Comparison of ENCODE assay signal across 22 cellular contexts in the genomic region with DNA sequence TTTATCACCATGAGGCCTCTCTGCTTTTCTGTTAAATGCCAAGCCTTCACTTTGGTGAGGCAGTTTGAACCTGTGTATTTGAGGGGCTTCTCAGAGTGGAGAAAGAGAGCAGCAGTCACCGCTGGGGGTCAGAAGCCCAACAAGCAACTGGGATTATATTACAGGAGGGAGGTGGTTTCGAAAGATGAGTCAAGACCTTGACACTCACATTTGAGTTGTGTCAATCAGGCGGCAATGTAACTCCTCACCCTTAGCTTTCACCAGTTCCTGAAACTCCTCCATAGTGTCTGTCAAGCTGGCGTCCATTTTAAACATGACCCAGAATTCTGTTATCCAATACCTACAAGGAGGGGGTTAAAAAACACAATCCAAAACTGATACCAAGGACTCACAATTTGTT. TPM values are rescaled to one million over a fixed set of nuclear protein-coding genes. Genes with fewer than 3 reads are reported as not detected.
DNase-seq lines count a peak whose midpoint lies in the region; ATAC-seq and TF ChIP-seq lines count a peak whose summit lies in the region.
"Had no signal": no experiment of that assay in that cellular context is flagged by ENCODE, and none has a peak within 500 bp of the region (broad histone marks: within the 10 kb centered on the region; RNA-seq: fewer than 3 reads in every experiment).

No MANE protein-coding gene starts in this region.

- peak overlapping the region; percentile 60 for H3K27ac Mint-ChIP-seq in activated naive CD8-positive, alpha-beta T cell treated with anti-CD3 and anti-CD28 coated beads, Interleukin-2, amount 50 U/mL, for 24 hours
- H3K27ac Mint-ChIP-seq in nephron progenitor cell, result peak overlapping the region; percentile 16
- H3K27ac Mint-ChIP-seq: B cell had no signal

- H3K4me3 Mint-ChIP-seq in activated naive CD8-positive, alpha-beta T cell treated with anti-CD3 and anti-CD28 coated beads, Interleukin-2, amount 50 U/mL, for 24 hours, result no peak overlapping the region
- H3K4me3 Mint-ChIP-seq in nephron progenitor cell, result no peak overlapping the region
- H3K4me3 Mint-ChIP-seq: B cell had no signal

- no peak for TF ChIP-seq CTCF in IMR-90 (conservative IDR thresholded peaks at IDR 0.05; ENCODE audit: low read depth, low read length)
- no peak for TF ChIP-seq CTCF in nephron progenitor cell (IDR thresholded peaks at IDR 0.05)
- TF ChIP-seq CTCF in smooth muscle cell (IDR thresholded peaks at IDR 0.05; ENCODE audit: borderline replicate concordance, insufficient read depth, poor library complexity, severe bottlenecking), result no peak

- H3K27ac ChIP-seq in IMR-90 (ENCODE audit: insufficient read depth, low read length), result no peak overlapping the region
- H3K27ac ChIP-seq in smooth muscle cell (ENCODE audit: low read depth), result no peak overlapping the region
- H3K27ac ChIP-seq: coronary artery, HL-60, Peyer's patch, stomach, tibial nerve had no signal

- H3K4me1 ChIP-seq in IMR-90 (ENCODE audit: control insufficient read depth, insufficient read depth, low read length), result peaks cover 12% of the 10 kb centered on the region
- no peaks in the 10 kb centered on the region for H3K4me1 ChIP-seq in smooth muscle cell (ENCODE audit: low read depth)
- H3K4me1 ChIP-seq: Peyer's patch, stomach, tibial nerve had no signal

- H3K36me3 Mint-ChIP-seq in activated naive CD8-positive, alpha-beta T cell treated with anti-CD3 and anti-CD28 coated beads, Interleukin-2, amount 50 U/mL, for 24 hours (ENCODE audit: low read depth), result peaks cover 57% of the 10 kb centered on the region
- no peaks in the 10 kb centered on the region for H3K36me3 Mint-ChIP-seq in nephron progenitor cell (ENCODE audit: low read depth)

- peak overlapping the region; percentile 57; the same call in 1 of the 2 replicates for H3K18ac ChIP-seq in IMR-90 (ENCODE audit: low read depth, low read length)

- no peaks in the 10 kb centered on the region for H3K9me3 Mint-ChIP-seq in activated naive CD8-positive, alpha-beta T cell treated with anti-CD3 and anti-CD28 coated beads, Interleukin-2, amount 50 U/mL, for 24 hours
- no peaks in the 10 kb centered on the region for H3K9me3 Mint-ChIP-seq in nephron progenitor cell

- POLR2A ChIA-PET in IMR-90 (lab: Charles Lee; ENCODE audit: unreplicated experiment), result no interaction called here

- H3K4me2 ChIP-seq in IMR-90 (ENCODE audit: low read depth, low read length), result no peak overlapping the region
- no peak overlapping the region for H3K4me2 ChIP-seq in smooth muscle cell

- no peaks in the 10 kb centered on the region for H3K9me1 ChIP-seq in IMR-90 (ENCODE audit: insufficient read depth, low read length)

- H3K27me3 ChIP-seq in IMR-90 (ENCODE audit: control insufficient read depth, insufficient read depth, low read length), result no peaks in the 10 kb centered on the region
- H3K27me3 ChIP-seq in smooth muscle cell (ENCODE audit: low read depth), result no peaks in the 10 kb centered on the region
- H3K27me3 ChIP-seq: Peyer's patch had no signal

- H3K4me3 ChIP-seq in IMR-90 (ENCODE audit: insufficient read depth, low read depth, low read length) (no peak overlapping the region), smooth muscle cell (no peak overlapping the region)
- H3K4me3 ChIP-seq: coronary artery, Peyer's patch, stomach, tibial nerve had no signal

- H3K9me3 ChIP-seq in IMR-90 (ENCODE audit: control insufficient read depth, insufficient read depth, low read length) (no peaks in the 10 kb centered on the region), smooth muscle cell (replicated peaks; ENCODE audit: low read depth) (no peaks in the 10 kb centered on the region)
- H3K9me3 ChIP-seq: Peyer's patch, stomach, tibial nerve had no signal

- H3K36me3 ChIP-seq in IMR-90 (ENCODE audit: control insufficient read depth, insufficient read depth, low read length), result no peaks in the 10 kb centered on the region
- H3K36me3 ChIP-seq in smooth muscle cell (ENCODE audit: low read depth), result no peaks in the 10 kb centered on the region
- H3K36me3 ChIP-seq: Peyer's patch, stomach, tibial nerve had no signal

- no peak for TF ChIP-seq RAD21 in IMR-90 (IDR thresholded peaks at IDR 0.05; ENCODE audit: low read length)

- no peak overlapping the region; the same call in 1 of the 2 replicates for H3K4ac ChIP-seq in IMR-90 (ENCODE audit: low read depth, low read length)

- H3K9ac ChIP-seq in IMR-90 (ENCODE audit: low read depth, low read length) (no peak overlapping the region), smooth muscle cell (ENCODE audit: low read depth) (no peak overlapping the region)

- no peak overlapping the region for H4K8ac ChIP-seq in IMR-90 (ENCODE audit: low read depth in 2 of 2, low read length in 2 of 2)

- CTCF ChIA-PET in IMR-90 (lab: Yijun Ruan, JAX), result no interaction called here

- no TSS peak for BruUV-seq in IMR-90 (replicated peaks; lab: Mats Ljungman, UMichigan)

- H3K56ac ChIP-seq in IMR-90 (ENCODE audit: extremely low read depth, insufficient read depth, low read length), result no peak overlapping the region

- no peak overlapping the region for H2AK9ac ChIP-seq in IMR-90 (replicated peaks; ENCODE audit: low read depth, low read length, poor library complexity)

- H2BK20ac ChIP-seq in IMR-90 (ENCODE audit: low read depth, low read length), result peak overlapping the region; percentile 63

- peak overlapping the region; percentile 66 for H4K91ac ChIP-seq in IMR-90 (ENCODE audit: insufficient read depth, low read depth, low read length)

- dilution Hi-C loops in IMR-90 (cut with HindIII; ENCODE audit: low sequenced_read_pairs, unreplicated experiment), result no loop called here

- peak overlapping the region; percentile 53 for H2BK5ac ChIP-seq in IMR-90 (ENCODE audit: low read depth, low read length, poor library complexity, severe bottlenecking)

- H3K79me1 ChIP-seq in IMR-90 (ENCODE audit: low read depth in 1 of 2, low read length in 2 of 2), result no peaks in the 10 kb centered on the region

- H4K20me1 ChIP-seq in IMR-90 (ENCODE audit: insufficient read depth, low read length) (no peaks in the 10 kb centered on the region), smooth muscle cell (ENCODE audit: low read depth) (no peaks in the 10 kb centered on the region)

- peak overlapping the region; percentile 41; the same call in 1 of the 2 replicates for H2BK120ac ChIP-seq in IMR-90 (ENCODE audit: low read depth, low read length)

- no peaks in the 10 kb centered on the region for H3K79me2 ChIP-seq in smooth muscle cell (ENCODE audit: low read depth)

- no peak for ATAC-seq in IMR-90 (ENCODE audit: low read depth)
- peak; percentile 22 for ATAC-seq in activated naive CD8-positive, alpha-beta T cell treated with anti-CD3 and anti-CD28 coated beads, Interleukin-2, amount 50 U/mL, for 24 hours
- ATAC-seq: left colon had no signal

- peaks cover 56% of the 10 kb centered on the region for H3K4me1 Mint-ChIP-seq in activated naive CD8-positive, alpha-beta T cell treated with anti-CD3 and anti-CD28 coated beads, Interleukin-2, amount 50 U/mL, for 24 hours
- peaks cover 39% of the 10 kb centered on the region for H3K4me1 Mint-ChIP-seq in nephron progenitor cell

- H2BK15ac ChIP-seq in IMR-90 (ENCODE audit: low read depth, low read length), result no peak overlapping the region

- peak overlapping the region; percentile 8; the same call in 1 of the 2 replicates for H2AK5ac ChIP-seq in IMR-90 (ENCODE audit: low read depth, low read length)

- TF ChIP-seq POLR2A in IMR-90 (IDR thresholded peaks at IDR 0.05; ENCODE audit: low read depth, low read length), result no peak

- H2AFZ ChIP-seq in IMR-90 (replicated peaks; ENCODE audit: low read length, poor library complexity), result no peak overlapping the region
- H2AFZ ChIP-seq in smooth muscle cell (ENCODE audit: low read depth), result no peak overlapping the region

- peak overlapping the region; percentile 79; the same call in 1 of the 2 replicates for H4K5ac ChIP-seq in IMR-90 (ENCODE audit: low read depth, low read length)

- H3F3A ChIP-seq in smooth muscle cell (ENCODE audit: low read depth), result no peaks in the 10 kb centered on the region

- intact Hi-C loops in IMR-90 (cut with micrococcal nuclease), result no loop called here

- no peaks in the 10 kb centered on the region for H3K27me3 Mint-ChIP-seq in activated naive CD8-positive, alpha-beta T cell treated with anti-CD3 and anti-CD28 coated beads, Interleukin-2, amount 50 U/mL, for 24 hours
- peaks cover 14% of the 10 kb centered on the region for H3K27me3 Mint-ChIP-seq in nephron progenitor cell (ENCODE audit: low read depth, poor library complexity)
- H3K27me3 Mint-ChIP-seq: B cell had no signal

- peak; percentile 49 for DNase-seq in activated CD8-positive, alpha-beta memory T cell treated with anti-CD3 and anti-CD28 coated beads for 24 hours
- no peak for DNase-seq in activated CD8-positive, alpha-beta memory T cell treated with anti-CD3 and anti-CD28 coated beads, Interleukin-2, amount 50 U/mL, for 4 hours
- no peak for DNase-seq in IMR-90
- no peak for DNase-seq in activated naive CD8-positive, alpha-beta T cell treated with anti-CD3 and anti-CD28 coated beads, Interleukin-2, amount 50 U/mL, for 24 hours
- DNase-seq in nephron progenitor cell, result no peak
- DNase-seq in kidney glomerular epithelial cell (lab: John Stamatoyannopoulos, UW), result no peak
- no peak for DNase-seq in smooth muscle cell (lab: John Stamatoyannopoulos, UW; ENCODE audit: unreplicated experiment)
- DNase-seq in dermis blood vessel endothelial cell, result no peak
- DNase-seq: activated CD4-positive, alpha-beta T cell treated with anti-CD3 and anti-CD28 coated beads, Interleukin-2, amount 50 U/mL, for 1 hour; left colon; mesenchymal stem cell; NCI-H510A treated with DMSO at 0.1 percent for 48 hours; Peyer's patch; retina; stimulated activated CD4-positive, alpha-beta T cell treated with anti-CD3 and anti-CD28 coated beads, Interleukin-4, amount 100 ng/mL, for 24 hours; stomach; T-helper 1 cell had no signal

- in situ Hi-C loops in IMR-90 (cut with MboI; ENCODE audit: low sequenced_read_pairs), result no loop called here

- 0 out of 2 replicates have a peak overlapping the region, but pooled peaks have one; percentile 14 for H3K14ac ChIP-seq in IMR-90 (replicated peaks; ENCODE audit: low read depth, low read length)

- WGBS in IMR-90 (ENCODE audit: extremely low coverage in 2 of 2, insufficient read length in 1 of 2), 2 experiments, result no CpG with 5 or more reads among the region's 4 CpGs
- WGBS in smooth muscle cell (ENCODE audit: low lambda C conversion rate), result 89% methylated on average over 4 of the region's 4 CpGs

- H3K23ac ChIP-seq in IMR-90 (ENCODE audit: low read depth, low read length), result peak overlapping the region; percentile 39; the same call in 1 of the 2 replicates

TF ChIP-seq in IMR-90, 13 proteins besides CTCF, POLR2A, EP300 and RAD21 (continues in another document):
- no peak for TF ChIP-seq BHLHE40 (IDR thresholded peaks at IDR 0.05; ENCODE audit: low read depth, low read length)

RNA-seq across cellular contexts. Expression of a gene that starts 46.5 kb away (rescaled TPM):
- 1.9 and 3.2 TPM in 2 replicates for total RNA-seq in IMR-90 (2012; rRNA removed)
- 1.4 TPM in 2 replicates for polyA plus RNA-seq in IMR-90 (2012; rRNA removed)
- polyA plus RNA-seq in IMR-90 (2012; cell fraction: cytosol; rRNA removed), result 0.43 and 0.60 TPM in 2 replicates
- 0.97 and 2.6 TPM in 2 replicates for polyA plus RNA-seq in IMR-90 (2012; cell fraction: nucleus; rRNA removed; ENCODE audit: low replicate concordance)
- total RNA-seq in smooth muscle cell, result 9.5 and 10.0 TPM in 2 replicates
- polyA plus RNA-seq in smooth muscle cell, result 0.97 and 7.8 TPM in 2 replicates
- total RNA-seq in dermis blood vessel endothelial cell, result 0.37 and 0.51 TPM in 2 replicates
- total RNA-seq: fibroblast of lung had no signal
